8 cellular contexts compared by ENCODE assay signal in the genomic region with DNA sequence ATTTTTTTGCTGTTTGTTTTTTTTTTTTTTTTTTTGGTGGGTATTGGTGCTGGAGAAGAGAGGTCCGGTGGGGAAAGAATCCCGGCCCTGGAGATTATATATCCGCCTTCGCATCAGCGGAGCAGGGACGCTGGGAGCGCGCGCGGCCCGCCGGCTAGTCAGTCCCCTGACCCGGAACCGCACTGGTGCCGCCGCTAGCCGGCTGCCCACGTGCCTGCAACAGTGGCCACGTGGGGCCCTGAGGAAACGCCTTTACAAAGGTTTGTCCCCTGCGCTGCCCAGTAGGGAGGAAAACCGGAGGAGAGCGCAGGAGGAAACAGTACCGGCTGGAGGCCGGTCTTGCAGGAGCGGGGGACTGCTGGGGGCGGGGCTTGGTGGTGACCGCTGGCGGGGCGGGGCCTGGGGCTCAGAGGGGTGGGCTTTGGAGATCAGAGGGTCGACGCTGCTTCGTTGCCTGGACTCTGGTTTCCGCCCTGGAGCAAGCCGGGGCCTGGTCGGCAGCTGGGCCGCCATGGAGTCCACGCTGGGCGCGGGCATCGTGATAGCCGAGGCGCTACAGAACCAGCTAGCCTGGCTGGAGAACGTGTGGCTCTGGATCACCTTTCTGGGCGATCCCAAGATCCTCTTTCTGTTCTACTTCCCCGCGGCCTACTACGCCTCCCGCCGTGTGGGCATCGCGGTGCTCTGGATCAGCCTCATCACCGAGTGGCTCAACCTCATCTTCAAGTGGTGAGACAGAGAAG. TPM values are rescaled to one million over a fixed set of nuclear protein-coding genes. Genes with fewer than 3 reads are reported as not detected.
DNase-seq lines count a peak whose midpoint lies in the region; ATAC-seq and TF ChIP-seq lines count a peak whose summit lies in the region.

A gene with protein sequence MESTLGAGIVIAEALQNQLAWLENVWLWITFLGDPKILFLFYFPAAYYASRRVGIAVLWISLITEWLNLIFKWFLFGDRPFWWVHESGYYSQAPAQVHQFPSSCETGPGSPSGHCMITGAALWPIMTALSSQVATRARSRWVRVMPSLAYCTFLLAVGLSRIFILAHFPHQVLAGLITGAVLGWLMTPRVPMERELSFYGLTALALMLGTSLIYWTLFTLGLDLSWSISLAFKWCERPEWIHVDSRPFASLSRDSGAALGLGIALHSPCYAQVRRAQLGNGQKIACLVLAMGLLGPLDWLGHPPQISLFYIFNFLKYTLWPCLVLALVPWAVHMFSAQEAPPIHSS (plus strand): TSS at position 281 of the 743 bp plus-strand sequence. CDS start 231 bp downstream, at position 512.

- H3K9me3 Mint-ChIP-seq in activated naive CD4-positive, alpha-beta T cell treated with anti-CD3 and anti-CD28 coated beads, Interleukin-2, amount 50 U/mL, for 24 hours, result no peaks in the 10 kb centered on the region

- DNase-seq in GF-D8 (lab: John Stamatoyannopoulos, UW) (peak; percentile 92), HCT116 (ENCODE audit: low read depth, low spot score) (peak; percentile 96), MV-4-11 (lab: John Stamatoyannopoulos, UW) (peak; percentile 97), SK-N-MC (ENCODE audit: low read depth, low spot score) (no peak), globus pallidus (ENCODE audit: low spot score) (peak; percentile 97), occipital lobe (lab: John Stamatoyannopoulos, UW) (peak; percentile 95)

- TF ChIP-seq CTCF in HCT116 (IDR thresholded peaks at IDR 0.05 in 2 of 3, conservative IDR thresholded peaks at IDR 0.05 in 1 of 3; ENCODE audit: borderline replicate concordance in 1 of 3, insufficient read depth in 1 of 3, low read depth in 2 of 3, low read length in 2 of 3), result no peak

- H3K4me1 Mint-ChIP-seq in activated naive CD4-positive, alpha-beta T cell treated with anti-CD3 and anti-CD28 coated beads, Interleukin-2, amount 50 U/mL, for 24 hours, result peaks cover 47% of the 10 kb centered on the region

- no peaks in the 10 kb centered on the region for H3K27me3 Mint-ChIP-seq in activated naive CD4-positive, alpha-beta T cell treated with anti-CD3 and anti-CD28 coated beads, Interleukin-2, amount 50 U/mL, for 24 hours

- CTCF ChIA-PET in HCT116 (lab: Charles Lee), result interaction anchor here (1.4 kb wide), 1 partner anchor 13 kb away, joined by 3 read pairs; no protein-coding TSS in a partner anchor

- H4K20me1 ChIP-seq in HCT116 (ENCODE audit: insufficient read depth), result no peaks in the 10 kb centered on the region

- H3K79me2 ChIP-seq in HCT116 (ENCODE audit: insufficient read depth, low read length), result peaks cover 32% of the 10 kb centered on the region

- no peak; the same call in 1 of the 2 replicates for TF ChIP-seq RAD21 in HCT116 (IDR thresholded peaks at IDR 0.05; ENCODE audit: low read depth)

- H3K36me3 Mint-ChIP-seq in activated naive CD4-positive, alpha-beta T cell treated with anti-CD3 and anti-CD28 coated beads, Interleukin-2, amount 50 U/mL, for 24 hours, result peaks cover 2% of the 10 kb centered on the region

- H3K9me2 ChIP-seq in HCT116 (ENCODE audit: insufficient read depth), result no peaks in the 10 kb centered on the region

- POLR2A ChIA-PET in HCT116 (lab: Charles Lee), result interaction anchor here (0.7 to 1.0 kb wide), 4 partner anchors 11 to 1699 kb away, joined by 3 to 4 read pairs (median 3); no protein-coding TSS in a partner anchor

- no peaks in the 10 kb centered on the region for H3K9me3 ChIP-seq in HCT116 (ENCODE audit: control insufficient read depth in 1 of 2, insufficient read depth in 1 of 2, low read depth in 1 of 2, low read length in 2 of 2)
- no peaks in the 10 kb centered on the region for H3K9me3 ChIP-seq in SK-N-MC (ENCODE audit: low read depth, low read length)

- H3K4me3 ChIP-seq in HCT116 (replicated peaks in 1 of 2; ENCODE audit: low read depth in 1 of 2, low read length in 2 of 2) (peak within 1 kb of the TSS; percentile 76 to 81), SK-N-MC (peak within 1 kb of the TSS; percentile 80)

- BruUV-seq in HCT116 (replicated peaks; lab: Mats Ljungman, UMichigan), result no TSS peak

- H3K36me3 ChIP-seq in HCT116 (ENCODE audit: control insufficient read depth in 1 of 2, insufficient read depth in 2 of 2, low read length in 2 of 2) (peaks cover 5 to 9% of the 10 kb centered on the region in 2 experiments; a peak in 2 of 4 replicates), SK-N-MC (ENCODE audit: insufficient read depth, low read length) (no peaks in the 10 kb centered on the region)

- H3K4me2 ChIP-seq in HCT116 (ENCODE audit: low read length), result peak within 1 kb of the TSS; percentile 96

- H3K4me3 Mint-ChIP-seq in activated naive CD4-positive, alpha-beta T cell treated with anti-CD3 and anti-CD28 coated beads, Interleukin-2, amount 50 U/mL, for 24 hours, result peak within 1 kb of the TSS; percentile 93

- H3K27ac ChIP-seq in HCT116 (ENCODE audit: low read depth, low read length) (peak within 1 kb of the TSS; percentile 88), SK-N-MC (peak within 1 kb of the TSS; percentile 85), temporal lobe (ENCODE audit: low read depth, low read length) (peak within 1 kb of the TSS; percentile 93)

- no peaks in the 10 kb centered on the region for H3K27me3 ChIP-seq in HCT116 (ENCODE audit: insufficient read depth, low read length)

- RAD21 ChIA-PET in HCT116 (lab: Charles Lee; ENCODE audit: low non-redundant PET in 1 of 2, low total read pairs in 2 of 2, uncharacterized antibody in 2 of 2, unreplicated experiment in 2 of 2), result no interaction called here

- ATAC-seq in HCT116, result peak; percentile 84

- H2AFZ ChIP-seq in HCT116 (ENCODE audit: low read depth, low read length, poor library complexity, severe bottlenecking), result no peak within 1 kb of the TSS

- peaks cover 18 to 39% of the 10 kb centered on the region in 2 experiments for H3K4me1 ChIP-seq in HCT116 (ENCODE audit: control insufficient read depth in 1 of 2, insufficient read depth in 2 of 2, low read length in 2 of 2)

- peak within 1 kb of the TSS; percentile 98 for H3K27ac Mint-ChIP-seq in activated naive CD4-positive, alpha-beta T cell treated with anti-CD3 and anti-CD28 coated beads, Interleukin-2, amount 50 U/mL, for 24 hours

- H3K9ac ChIP-seq in HCT116 (ENCODE audit: low read length), result peak within 1 kb of the TSS; percentile 82
- peak within 1 kb of the TSS; percentile 76 for H3K9ac ChIP-seq in SK-N-MC (ENCODE audit: insufficient read length)

- no peak for TF ChIP-seq POLR2A in HCT116 (IDR thresholded peaks at IDR 0.05; ENCODE audit: borderline replicate concordance, extremely low read depth, insufficient read depth, insufficient read length)

- intact Hi-C loops in HCT116 (cut with micrococcal nuclease), result no loop called here

TF ChIP-seq in HCT116, 20 proteins besides CTCF, POLR2A, EP300 and RAD21 (continues in another document):
- TF ChIP-seq CBX3 (IDR thresholded peaks at IDR 0.05; ENCODE audit: low read depth), result peak; percentile 98
- TF ChIP-seq CEBPB (IDR thresholded peaks at IDR 0.05; ENCODE audit: low read depth), result no peak
- TF ChIP-seq YY1 (IDR thresholded peaks at IDR 0.05; ENCODE audit: extremely low read depth, insufficient replicate concordance, low read depth, low read length), result peak; percentile 83
- TF ChIP-seq, protein P1, sequence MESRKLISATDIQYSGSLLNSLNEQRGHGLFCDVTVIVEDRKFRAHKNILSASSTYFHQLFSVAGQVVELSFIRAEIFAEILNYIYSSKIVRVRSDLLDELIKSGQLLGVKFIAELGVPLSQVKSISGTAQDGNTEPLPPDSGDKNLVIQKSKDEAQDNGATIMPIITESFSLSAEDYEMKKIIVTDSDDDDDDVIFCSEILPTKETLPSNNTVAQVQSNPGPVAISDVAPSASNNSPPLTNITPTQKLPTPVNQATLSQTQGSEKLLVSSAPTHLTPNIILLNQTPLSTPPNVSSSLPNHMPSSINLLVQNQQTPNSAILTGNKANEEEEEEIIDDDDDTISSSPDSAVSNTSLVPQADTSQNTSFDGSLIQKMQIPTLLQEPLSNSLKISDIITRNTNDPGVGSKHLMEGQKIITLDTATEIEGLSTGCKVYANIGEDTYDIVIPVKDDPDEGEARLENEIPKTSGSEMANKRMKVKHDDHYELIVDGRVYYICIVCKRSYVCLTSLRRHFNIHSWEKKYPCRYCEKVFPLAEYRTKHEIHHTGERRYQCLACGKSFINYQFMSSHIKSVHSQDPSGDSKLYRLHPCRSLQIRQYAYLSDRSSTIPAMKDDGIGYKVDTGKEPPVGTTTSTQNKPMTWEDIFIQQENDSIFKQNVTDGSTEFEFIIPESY (IDR thresholded peaks at IDR 0.05; ENCODE audit: extremely low read depth, insufficient replicate concordance, low read length), result peak; percentile 88
- TF ChIP-seq, protein P2, sequence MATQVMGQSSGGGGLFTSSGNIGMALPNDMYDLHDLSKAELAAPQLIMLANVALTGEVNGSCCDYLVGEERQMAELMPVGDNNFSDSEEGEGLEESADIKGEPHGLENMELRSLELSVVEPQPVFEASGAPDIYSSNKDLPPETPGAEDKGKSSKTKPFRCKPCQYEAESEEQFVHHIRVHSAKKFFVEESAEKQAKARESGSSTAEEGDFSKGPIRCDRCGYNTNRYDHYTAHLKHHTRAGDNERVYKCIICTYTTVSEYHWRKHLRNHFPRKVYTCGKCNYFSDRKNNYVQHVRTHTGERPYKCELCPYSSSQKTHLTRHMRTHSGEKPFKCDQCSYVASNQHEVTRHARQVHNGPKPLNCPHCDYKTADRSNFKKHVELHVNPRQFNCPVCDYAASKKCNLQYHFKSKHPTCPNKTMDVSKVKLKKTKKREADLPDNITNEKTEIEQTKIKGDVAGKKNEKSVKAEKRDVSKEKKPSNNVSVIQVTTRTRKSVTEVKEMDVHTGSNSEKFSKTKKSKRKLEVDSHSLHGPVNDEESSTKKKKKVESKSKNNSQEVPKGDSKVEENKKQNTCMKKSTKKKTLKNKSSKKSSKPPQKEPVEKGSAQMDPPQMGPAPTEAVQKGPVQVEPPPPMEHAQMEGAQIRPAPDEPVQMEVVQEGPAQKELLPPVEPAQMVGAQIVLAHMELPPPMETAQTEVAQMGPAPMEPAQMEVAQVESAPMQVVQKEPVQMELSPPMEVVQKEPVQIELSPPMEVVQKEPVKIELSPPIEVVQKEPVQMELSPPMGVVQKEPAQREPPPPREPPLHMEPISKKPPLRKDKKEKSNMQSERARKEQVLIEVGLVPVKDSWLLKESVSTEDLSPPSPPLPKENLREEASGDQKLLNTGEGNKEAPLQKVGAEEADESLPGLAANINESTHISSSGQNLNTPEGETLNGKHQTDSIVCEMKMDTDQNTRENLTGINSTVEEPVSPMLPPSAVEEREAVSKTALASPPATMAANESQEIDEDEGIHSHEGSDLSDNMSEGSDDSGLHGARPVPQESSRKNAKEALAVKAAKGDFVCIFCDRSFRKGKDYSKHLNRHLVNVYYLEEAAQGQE (IDR thresholded peaks at IDR 0.05; ENCODE audit: low read depth), result no peak
- peak; percentile 81 for TF ChIP-seq POLR2AphosphoS5 (IDR thresholded peaks at IDR 0.05; ENCODE audit: low read depth, low read length)
- no peak; the same call in 1 of the 2 replicates for TF ChIP-seq ELF1 (IDR thresholded peaks at IDR 0.05; ENCODE audit: borderline replicate concordance, low read depth)
- peak; percentile 53 for TF ChIP-seq TCF7L2 (IDR thresholded peaks at IDR 0.05; ENCODE audit: borderline replicate concordance, extremely low read depth, insufficient read depth, insufficient read length)
- peak; percentile 85; the same call in 1 of the 2 replicates for TF ChIP-seq ZFX (IDR thresholded peaks at IDR 0.05)

RNA-seq across cellular contexts. Expression of the gene that starts here (rescaled TPM):
- total RNA-seq in HCT116 (2021; ENCODE audit: unreplicated experiment), result 50.6 TPM
- 67.8 and 69.6 TPM in 2 replicates for polyA plus RNA-seq in HCT116 (2012)
- 11.4 TPM for total RNA-seq in occipital lobe
- total RNA-seq in temporal lobe, result 11.3 TPM
